In the genomic region with DNA sequence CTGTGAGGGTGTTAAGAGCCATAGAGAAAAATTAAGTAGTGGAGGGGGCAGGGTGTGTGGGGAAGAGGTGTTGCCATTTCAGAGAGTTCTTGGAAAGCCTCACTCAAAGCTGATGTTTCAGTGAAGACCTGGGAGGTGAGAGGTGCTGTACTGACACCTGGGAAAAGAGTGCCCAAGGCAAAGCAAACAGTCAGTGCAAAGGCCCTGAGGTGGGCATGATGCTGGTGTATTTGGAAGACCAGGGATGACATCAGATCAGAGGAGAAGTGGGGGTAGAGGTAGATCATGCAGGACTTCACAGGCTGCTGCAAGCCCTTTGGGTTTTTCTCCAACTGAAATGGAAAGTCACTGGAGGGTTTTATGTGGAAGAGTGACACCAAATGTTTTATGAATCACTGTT, we compare ENCODE assay signal across 15 cellular contexts.
"Had no signal": no experiment of that assay in that cellular context is flagged by ENCODE, and none has a peak within 500 bp of the region (broad histone marks: within the 10 kb centered on the region; RNA-seq: fewer than 3 reads in every experiment).

No MANE protein-coding gene starts in this region.

- H3K27me3 ChIP-seq: heart right ventricle, suprapubic skin, thyroid gland, upper lobe of left lung, uterus had no signal

- H3K9me3 Mint-ChIP-seq: naive thymus-derived CD8-positive, alpha-beta T cell had no signal

- H3K27ac ChIP-seq: suprapubic skin, thyroid gland, upper lobe of left lung, uterus had no signal

- DNase-seq: effector memory CD4-positive, alpha-beta T cell; heart right ventricle; hypothalamus; kidney glomerular epithelial cell; mammary epithelial cell; mucosa of descending colon; naive thymus-derived CD8-positive, alpha-beta T cell; posterior cingulate gyrus; small intestine; stimulated activated CD4-positive, alpha-beta T cell treated with anti-CD3 and anti-CD28 coated beads, Interleukin-12 subunit alpha, Interleukin-12 subunit beta, amount 100 ng/mL, for 4 hours; stimulated activated naive CD4-positive, alpha-beta T cell; thyroid gland; upper lobe of left lung; uterus had no signal

- H3K36me3 Mint-ChIP-seq: naive thymus-derived CD8-positive, alpha-beta T cell had no signal

- H3K4me3 Mint-ChIP-seq: naive thymus-derived CD8-positive, alpha-beta T cell had no signal

- H3K9me3 ChIP-seq: heart right ventricle, mucosa of descending colon, suprapubic skin, thyroid gland, upper lobe of left lung, uterus had no signal

- H3K27ac Mint-ChIP-seq: naive thymus-derived CD8-positive, alpha-beta T cell had no signal

- H3K36me3 ChIP-seq: heart right ventricle, suprapubic skin, thyroid gland, upper lobe of left lung, uterus had no signal

- H3K4me3 ChIP-seq: heart right ventricle, mucosa of descending colon, suprapubic skin, thyroid gland, upper lobe of left lung, uterus had no signal
